8 cellular contexts compared by ENCODE assay signal in genomic region chr12:42145197-42145549, GRCh38. TPM values are rescaled to one million over a fixed set of nuclear protein-coding genes. Genes with fewer than 3 reads are reported as not detected.
DNase-seq lines count a peak whose midpoint lies in the region; ATAC-seq and TF ChIP-seq lines count a peak whose summit lies in the region.

No MANE protein-coding gene starts in this region.

- DNase-seq in HT-29 (ENCODE audit: low spot score) (peak; percentile 51), body of pancreas (no peak), memory B cell (ENCODE audit: low spot score in 2 of 2) (no peak), aorta (no peak), NCI-H82 (lab: John Stamatoyannopoulos, UW) (no peak), SHP77 (lab: John Stamatoyannopoulos, UW) (no peak)

- H3K4me1 ChIP-seq in body of pancreas (peaks cover 26% of the 10 kb centered on the region), aorta (ENCODE audit: control insufficient read depth in 1 of 2, insufficient read depth in 2 of 2, low read length in 2 of 2) (peaks cover 0 to 3% of the 10 kb centered on the region in 2 donors)

- no peaks in the 10 kb centered on the region for H3K9me3 Mint-ChIP-seq in memory B cell

- H3K4me3 ChIP-seq in body of pancreas, result peak overlapping the region in 1 of 2 donors; percentile 42
- H3K4me3 ChIP-seq in aorta (ENCODE audit: low read length in 2 of 2), result peak overlapping the region; percentile 57 to 69

- H3K36me3 Mint-ChIP-seq in memory B cell, result no peaks in the 10 kb centered on the region

- H3K27ac Mint-ChIP-seq in memory B cell, result peak overlapping the region; percentile 55

- H3K36me3 ChIP-seq in body of pancreas (replicated peaks in 1 of 2; ENCODE audit: insufficient read depth in 1 of 2, low read depth in 2 of 2) (no peaks in the 10 kb centered on the region), aorta (ENCODE audit: control insufficient read depth in 1 of 2, insufficient read depth in 2 of 2, low read length in 1 of 2) (no peaks in the 10 kb centered on the region)

- no peak for TF ChIP-seq POLR2A in body of pancreas (IDR thresholded peaks at IDR 0.05)

- no peaks in the 10 kb centered on the region for H3K27me3 Mint-ChIP-seq in memory B cell

- WGBS in body of pancreas, 2 donors, result 7 to 15% methylated on average over 8 of the region's 8 CpGs
- 4 to 6% methylated on average over 8 of the region's 8 CpGs for WGBS in aorta, 2 donors

- H3K27ac ChIP-seq in body of pancreas, result peak overlapping the region; percentile 74 to 94 (median 92)
- no peak overlapping the region for H3K27ac ChIP-seq in aorta (ENCODE audit: low read depth in 1 of 2, low read length in 2 of 2)

- H3K9me3 ChIP-seq in body of pancreas (no peaks in the 10 kb centered on the region), aorta (ENCODE audit: control insufficient read depth, low read length) (no peaks in the 10 kb centered on the region)

- no peak for TF ChIP-seq CTCF in body of pancreas (IDR thresholded peaks at IDR 0.05)

- peak overlapping the region; percentile 97 for H3K4me3 Mint-ChIP-seq in memory B cell

- intact Hi-C loops in body of pancreas (cut with DNase I) (no loop called here), aorta (cut with DNase I) (no loop called here)

- H3K4me1 Mint-ChIP-seq in memory B cell, result peaks cover 31% of the 10 kb centered on the region

- H3K27me3 ChIP-seq in body of pancreas, result no peaks in the 10 kb centered on the region
- no peaks in the 10 kb centered on the region for H3K27me3 ChIP-seq in aorta (ENCODE audit: control insufficient read depth in 1 of 2, insufficient read depth in 2 of 2, low read length in 1 of 2)

- ATAC-seq in GM18498 (IDR thresholded peaks at IDR 0.05; ENCODE audit: unreplicated experiment) (peak; percentile 15), body of pancreas (peak; percentile 3), memory B cell (ENCODE audit: low read depth) (peak; percentile 3), aorta (ENCODE audit: low FRiP score) (peak; percentile 26), GM21390 (IDR thresholded peaks at IDR 0.05; ENCODE audit: unreplicated experiment) (no peak)

RNA-seq across cellular contexts. Expression of gene GXYLT1, which starts 0.5 kb away (rescaled TPM):
- 4.6 and 6.3 TPM in 2 replicates for total RNA-seq in HT-29 (2014; rRNA removed; shearing (Covaris generic))
- total RNA-seq in body of pancreas, result 1 to 10 TPM; 5.6 to 9.6 TPM
- 10 to 100 TPM; 11.1 to 13.5 TPM for total RNA-seq in aorta
- polyA plus RNA-seq in aorta, result 1 to 10 TPM; 1.9 to 3.0 TPM

Comparison
In these comparisons a context has a peak if more than half of its experiments do, and no peak if none do; other contexts are left out.
1. H3K27ac ChIP-seq: peak in body of pancreas (4 of 4); none in aorta (0 of 2).